Comparison of ENCODE assay signal across 20 cellular contexts in genomic region chr22:39204216-39204615, GRCh38. TPM values are rescaled to one million over a fixed set of nuclear protein-coding genes. Genes with fewer than 3 reads are reported as not detected.
DNase-seq lines count a peak whose midpoint lies in the region; ATAC-seq, FAIRE-seq and TF ChIP-seq lines count a peak whose summit lies in the region.
"Had no signal": no experiment of that assay in that cellular context is flagged by ENCODE, and none has a peak within 500 bp of the region (broad histone marks: within the 10 kb centered on the region; RNA-seq: fewer than 3 reads in every experiment).

No MANE protein-coding gene starts in this region.

- H3K18ac ChIP-seq in IMR-90 (ENCODE audit: low read depth, low read length) (no peak overlapping the region), mesenchymal stem cell (ENCODE audit: low read depth in 1 of 2, low read length in 2 of 2) (peak overlapping the region in 1 of 2 experiments; percentile 35)

- no peak overlapping the region for H2BK20ac ChIP-seq in IMR-90 (ENCODE audit: low read depth, low read length)

- H3K23ac ChIP-seq in IMR-90 (ENCODE audit: low read depth, low read length) (no peak overlapping the region), mesenchymal stem cell (ENCODE audit: low read length in 2 of 2) (no peak overlapping the region)

- H2BK15ac ChIP-seq in IMR-90 (ENCODE audit: low read depth, low read length) (no peak overlapping the region; the same call in 2 of the 3 replicates), mesenchymal stem cell (ENCODE audit: low read depth, poor library complexity, severe bottlenecking) (no peak overlapping the region)

- H2AK9ac ChIP-seq in IMR-90 (replicated peaks; ENCODE audit: low read depth, low read length, poor library complexity), result no peak overlapping the region

- no peaks in the 10 kb centered on the region for H3K36me3 ChIP-seq in IMR-90 (ENCODE audit: control insufficient read depth, insufficient read depth, low read length)
- no peaks in the 10 kb centered on the region for H3K36me3 ChIP-seq in mesenchymal stem cell (ENCODE audit: control insufficient read depth in 1 of 2, insufficient read depth in 2 of 2, low read depth in 1 of 2, low read length in 2 of 2)
- H3K36me3 ChIP-seq in transverse colon, result no peaks in the 10 kb centered on the region

- no peak for TF ChIP-seq EP300 in transverse colon (IDR thresholded peaks at IDR 0.05; ENCODE audit: low read depth)

- no peak overlapping the region for H2BK12ac ChIP-seq in mesenchymal stem cell (ENCODE audit: low read length in 2 of 2)

- FAIRE-seq in urothelium cell line (lab: Jason Lieb, UNC), result peak; percentile 46
- FAIRE-seq: RCC 7860 had no signal

- TF ChIP-seq RAD21 in IMR-90 (IDR thresholded peaks at IDR 0.05; ENCODE audit: low read length), result no peak

- ATAC-seq in IMR-90 (ENCODE audit: low read depth), result no peak
- no peak for ATAC-seq in HG02678 (IDR thresholded peaks at IDR 0.05; ENCODE audit: unreplicated experiment)
- ATAC-seq: GM23338, SK-N-SH treated with all-trans-retinoic acid at 6 μM for 48 hours had no signal

- H4K8ac ChIP-seq in IMR-90 (ENCODE audit: low read depth in 2 of 2, low read length in 2 of 2) (no peak overlapping the region), mesenchymal stem cell (ENCODE audit: low read length) (no peak overlapping the region)

- H4K5ac ChIP-seq in IMR-90 (ENCODE audit: low read depth, low read length), result no peak overlapping the region

- intact Hi-C loops in IMR-90 (cut with micrococcal nuclease) (no loop called here), transverse colon (cut with DNase I; ENCODE audit: low total_unique reads) (no loop called here)

- H3K14ac ChIP-seq in IMR-90 (replicated peaks; ENCODE audit: low read depth, low read length) (no peak overlapping the region), mesenchymal stem cell (ENCODE audit: low read length in 2 of 2) (no peak overlapping the region)

- H4K20me1 ChIP-seq in IMR-90 (ENCODE audit: insufficient read depth, low read length), result no peaks in the 10 kb centered on the region

- H3K56ac ChIP-seq in IMR-90 (ENCODE audit: extremely low read depth, insufficient read depth, low read length), result no peak overlapping the region

- BruUV-seq in IMR-90 (replicated peaks; lab: Mats Ljungman, UMichigan), result no TSS peak

- H2BK5ac ChIP-seq in IMR-90 (ENCODE audit: low read depth, low read length, poor library complexity, severe bottlenecking) (no peak overlapping the region), mesenchymal stem cell (ENCODE audit: low read depth, low read length, poor library complexity, severe bottlenecking) (no peak overlapping the region)

- peaks cover 20% of the 10 kb centered on the region for H3K4me1 Mint-ChIP-seq in chondrocyte (ENCODE audit: low read depth)

- H2BK120ac ChIP-seq in IMR-90 (ENCODE audit: low read depth, low read length) (no peak overlapping the region), mesenchymal stem cell (ENCODE audit: low read depth, low read length) (no peak overlapping the region)

- peaks cover 1% of the 10 kb centered on the region for H3K36me3 Mint-ChIP-seq in chondrocyte (ENCODE audit: low read depth)

- in situ Hi-C loops in IMR-90 (cut with MboI; ENCODE audit: low sequenced_read_pairs), result no loop called here
- in situ Hi-C loops in transverse colon (cut with MboI; ENCODE audit: low pct_ligation_motif_present in 1 of 4, low pct_unique_long_range_greater_than_20kb in 1 of 4, low sequenced_read_pairs in 3 of 4), result no loop called here

- H3K4me1 ChIP-seq in IMR-90 (ENCODE audit: control insufficient read depth, insufficient read depth, low read length) (peaks cover 14% of the 10 kb centered on the region), mesenchymal stem cell (ENCODE audit: control insufficient read depth, insufficient read depth, low read depth, low read length) (peaks cover 33% of the 10 kb centered on the region), transverse colon (peaks cover 0 to 7% (median 3%) of the 10 kb centered on the region in 4 donors)

- DNase-seq in IMR-90 (no peak), chondrocyte (ENCODE audit: low spot score) (peak; percentile 49), mesenchymal stem cell (no peak), urothelium cell line (ENCODE audit: low spot score) (no peak), transverse colon (no peak), NCI-H82 treated with DMSO at 0.1 percent for 48 hours (lab: John Stamatoyannopoulos, UW; ENCODE audit: unreplicated experiment) (no peak)
- DNase-seq: ACHN; C1 segment of cervical spinal cord; DMS79 treated with DMSO at 0.1 percent for 48 hours; NCI-H1105; NCI-H2081; NCI-H2171 treated with DMSO at 0.1 percent for 48 hours; NCI-H446; NCI-H69; NK-92 treated with Interleukin-12 subunit alpha and Interleukin-12 subunit beta, amount 100 ng/mL, for 24 hours; SIG-M5 had no signal

- no peak overlapping the region for H3K4me3 Mint-ChIP-seq in chondrocyte (ENCODE audit: unreplicated experiment)
- H3K4me3 Mint-ChIP-seq: GM23338 had no signal

- POLR2A ChIA-PET in IMR-90 (lab: Charles Lee; ENCODE audit: unreplicated experiment), result no interaction called here

- no peak overlapping the region for H4K91ac ChIP-seq in IMR-90 (ENCODE audit: insufficient read depth, low read depth, low read length)
- peak overlapping the region; percentile 82 for H4K91ac ChIP-seq in mesenchymal stem cell (ENCODE audit: low read length)

- H3K4me3 ChIP-seq in IMR-90 (ENCODE audit: insufficient read depth, low read depth, low read length) (no peak overlapping the region), mesenchymal stem cell (ENCODE audit: insufficient read depth in 1 of 2, low read depth in 1 of 2, low read length in 2 of 2) (no peak overlapping the region), transverse colon (no peak overlapping the region)
- H3K4me3 ChIP-seq: GM23338 had no signal

- CTCF ChIA-PET in IMR-90 (lab: Yijun Ruan, JAX), result no interaction called here

- TF ChIP-seq POLR2A in IMR-90 (IDR thresholded peaks at IDR 0.05; ENCODE audit: low read depth, low read length), result no peak
- TF ChIP-seq POLR2A in transverse colon (IDR thresholded peaks at IDR 0.05), result no peak

- H3K27me3 ChIP-seq in IMR-90 (ENCODE audit: control insufficient read depth, insufficient read depth, low read length), result no peaks in the 10 kb centered on the region; the same call in 1 of the 2 replicates
- H3K27me3 ChIP-seq in mesenchymal stem cell (ENCODE audit: control insufficient read depth in 1 of 2, insufficient read depth in 1 of 2, low read length in 2 of 2), result peaks cover 0 to 10% of the 10 kb centered on the region in 2 experiments
- no peaks in the 10 kb centered on the region for H3K27me3 ChIP-seq in transverse colon

- peaks cover 15% of the 10 kb centered on the region for H3K9me1 ChIP-seq in IMR-90 (ENCODE audit: insufficient read depth, low read length)

- H3K9ac ChIP-seq in IMR-90 (ENCODE audit: low read depth, low read length) (no peak overlapping the region), mesenchymal stem cell (ENCODE audit: low read length) (no peak overlapping the region)

- H3K4me2 ChIP-seq in IMR-90 (ENCODE audit: low read depth, low read length), result no peak overlapping the region
- H3K4me2 ChIP-seq in mesenchymal stem cell (ENCODE audit: low read length, poor library complexity, severe bottlenecking), result no peak overlapping the region
- H3K4me2 ChIP-seq: GM23338 had no signal

- TF ChIP-seq CTCF in IMR-90 (conservative IDR thresholded peaks at IDR 0.05; ENCODE audit: low read depth, low read length) (no peak), chondrocyte (IDR thresholded peaks at IDR 0.05) (no peak), transverse colon (IDR thresholded peaks at IDR 0.05) (no peak)

- no peaks in the 10 kb centered on the region for H3K9me3 Mint-ChIP-seq in chondrocyte (ENCODE audit: low read depth)

- no peak overlapping the region for H3K4ac ChIP-seq in IMR-90 (ENCODE audit: low read depth, low read length)
- peak overlapping the region in 1 of 2 experiments; percentile 54 for H3K4ac ChIP-seq in mesenchymal stem cell (ENCODE audit: low read depth in 1 of 2, low read length in 2 of 2)

- no peak overlapping the region for H2AFZ ChIP-seq in IMR-90 (replicated peaks; ENCODE audit: low read length, poor library complexity)
- no peak overlapping the region for H2AFZ ChIP-seq in mesenchymal stem cell (ENCODE audit: low read depth, low read length)
- H2AFZ ChIP-seq: GM23338 had no signal

- no peaks in the 10 kb centered on the region for H3K9me3 ChIP-seq in IMR-90 (ENCODE audit: control insufficient read depth, insufficient read depth, low read length)
- H3K9me3 ChIP-seq in mesenchymal stem cell (ENCODE audit: control insufficient read depth, low read length), result no peaks in the 10 kb centered on the region
- no peaks in the 10 kb centered on the region for H3K9me3 ChIP-seq in transverse colon

- H3K27ac Mint-ChIP-seq in chondrocyte (ENCODE audit: unreplicated experiment), result no peak overlapping the region
- H3K27ac Mint-ChIP-seq: GM23338 had no signal

- H3K27me3 Mint-ChIP-seq in chondrocyte (ENCODE audit: low read depth), result no peaks in the 10 kb centered on the region

- H3K27ac ChIP-seq in IMR-90 (ENCODE audit: insufficient read depth, low read length) (no peak overlapping the region), mesenchymal stem cell (ENCODE audit: low read length, poor library complexity, severe bottlenecking) (no peak overlapping the region), transverse colon (no peak overlapping the region)

- H2AK5ac ChIP-seq in IMR-90 (ENCODE audit: low read depth, low read length), result peak overlapping the region; percentile 75; the same call in 1 of the 2 replicates
- peak overlapping the region; percentile 79 for H2AK5ac ChIP-seq in mesenchymal stem cell (ENCODE audit: low read length, severe bottlenecking)

- H3K79me1 ChIP-seq in IMR-90 (ENCODE audit: low read depth in 1 of 2, low read length in 2 of 2), result no peaks in the 10 kb centered on the region
- no peaks in the 10 kb centered on the region for H3K79me1 ChIP-seq in mesenchymal stem cell (replicated peaks; ENCODE audit: low read length, poor library complexity, severe bottlenecking)

- dilution Hi-C loops in IMR-90 (cut with HindIII; ENCODE audit: low sequenced_read_pairs, unreplicated experiment), result no loop called here

- whole genome bisulfite sequencing in IMR-90 (ENCODE audit: extremely low coverage in 2 of 2, insufficient read length in 1 of 2), 2 experiments, result 100% methylated on average over 4 of the region's 8 CpGs; no CpG with 5 or more reads in 1 of the 2 experiments
- 95% methylated on average over 8 of the region's 8 CpGs for WGBS in mesenchymal stem cell
- 60 to 97% methylated on average over 1 to 8 of the region's 8 CpGs for WGBS in transverse colon (ENCODE audit: low coverage in 1 of 2), 2 donors

RNA-seq across cellular contexts. Expression of gene PDGFB, which starts 40.6 kb away (rescaled TPM):
- total RNA-seq in IMR-90 (2012; rRNA removed), result not detected in 2 replicates
- 0.07 and 0.09 TPM in 2 replicates for polyA plus RNA-seq in IMR-90 (2012; rRNA removed)
- 0.09 and 0.10 TPM in 2 replicates for polyA plus RNA-seq in IMR-90 (2012; cell fraction: cytosol; rRNA removed)
- polyA plus RNA-seq in IMR-90 (2012; cell fraction: nucleus; rRNA removed; ENCODE audit: low replicate concordance), result 0.06 and 0.09 TPM in 2 replicates
- total RNA-seq in chondrocyte, result 10.5 to 16.9 TPM (median 16.5 TPM) in 3 replicates
- 3.4 TPM for polyA plus RNA-seq in mesenchymal stem cell (2013, experiment 1 of 2)
- polyA plus RNA-seq in mesenchymal stem cell (2013, experiment 2 of 2), result 3.6 TPM
- total RNA-seq in transverse colon, result 1 to 10 TPM; 2.7 to 7.5 (median 4.0) TPM

RNA-seq across cellular contexts. Expression of gene CBX7, which starts 51.7 kb away (rescaled TPM):
- total RNA-seq in IMR-90 (2012; rRNA removed), result 0.56 and 0.90 TPM in 2 replicates
- 3.4 and 3.6 TPM in 2 replicates for polyA plus RNA-seq in IMR-90 (2012; rRNA removed)
- polyA plus RNA-seq in IMR-90 (2012; cell fraction: cytosol; rRNA removed), result 1.9 and 2.8 TPM in 2 replicates
- 13.5 and 15.7 TPM in 2 replicates for polyA plus RNA-seq in IMR-90 (2012; cell fraction: nucleus; rRNA removed; ENCODE audit: low replicate concordance)
- total RNA-seq in chondrocyte, result 3.6 to 6.9 TPM (median 4.7 TPM) in 3 replicates
- polyA plus RNA-seq in mesenchymal stem cell (2013, experiment 1 of 2), result 2.0 TPM
- 1.6 TPM for polyA plus RNA-seq in mesenchymal stem cell (2013, experiment 2 of 2)
- total RNA-seq in transverse colon, result 100 to 1,000 TPM in 1 of 4 donors, 10 to 100 TPM in 3; 15.3 to 129 (median 58.4) TPM
